18 cellular contexts compared by ENCODE assay signal in genomic region chr13:61144301-61144700, GRCh38.
"Had no signal": no experiment of that assay in that cellular context is flagged by ENCODE, and none has a peak within 500 bp of the region (broad histone marks: within the 10 kb centered on the region; RNA-seq: fewer than 3 reads in every experiment).

No MANE protein-coding gene starts in this region.

- H3K36me3 ChIP-seq: adrenal gland, breast epithelium, WERI-Rb-1 had no signal

- H3K27me3 ChIP-seq: adrenal gland, breast epithelium had no signal

- H3K27ac ChIP-seq: adrenal gland, breast epithelium, KMS-11, PC-9, SK-N-MC, WERI-Rb-1 had no signal

- H3K4me3 ChIP-seq: adrenal gland, breast epithelium, PC-9, SK-N-MC had no signal

- H3K4me1 ChIP-seq: breast epithelium had no signal

- DNase-seq: activated CD4-positive, alpha-beta T cell treated with anti-CD3 and anti-CD28 coated beads for 36 hours; activated CD8-positive, alpha-beta memory T cell treated with anti-CD3 and anti-CD28 coated beads, Interleukin-2, amount 50 U/mL, for 4 hours; activated CD8-positive, alpha-beta T cell treated with anti-CD3 and anti-CD28 coated beads for 36 hours; activated naive CD4-positive, alpha-beta T cell treated with anti-CD3 and anti-CD28 coated beads, Interleukin-2, amount 50 U/mL, for 16 hours; activated naive CD8-positive, alpha-beta T cell treated with anti-CD3 and anti-CD28 coated beads, Interleukin-2, amount 10 ng/mL, durations not matched to agents 7 days and 5 days; adrenal gland; NCI-H1092; NCI-H1417; NCI-H1694; NCI-H2029 treated with DMSO at 0.1 percent for 48 hours; PC-9; T-cell; T-helper 2 cell; WERI-Rb-1 had no signal

- ATAC-seq: activated CD4-positive, alpha-beta T cell treated with anti-CD3 and anti-CD28 coated beads for 36 hours; activated CD8-positive, alpha-beta T cell treated with anti-CD3 and anti-CD28 coated beads for 36 hours; HepG2; T-cell had no signal

- H3K9me3 ChIP-seq: adrenal gland had no signal
